9 cellular contexts compared by ENCODE assay signal in the genomic region with DNA sequence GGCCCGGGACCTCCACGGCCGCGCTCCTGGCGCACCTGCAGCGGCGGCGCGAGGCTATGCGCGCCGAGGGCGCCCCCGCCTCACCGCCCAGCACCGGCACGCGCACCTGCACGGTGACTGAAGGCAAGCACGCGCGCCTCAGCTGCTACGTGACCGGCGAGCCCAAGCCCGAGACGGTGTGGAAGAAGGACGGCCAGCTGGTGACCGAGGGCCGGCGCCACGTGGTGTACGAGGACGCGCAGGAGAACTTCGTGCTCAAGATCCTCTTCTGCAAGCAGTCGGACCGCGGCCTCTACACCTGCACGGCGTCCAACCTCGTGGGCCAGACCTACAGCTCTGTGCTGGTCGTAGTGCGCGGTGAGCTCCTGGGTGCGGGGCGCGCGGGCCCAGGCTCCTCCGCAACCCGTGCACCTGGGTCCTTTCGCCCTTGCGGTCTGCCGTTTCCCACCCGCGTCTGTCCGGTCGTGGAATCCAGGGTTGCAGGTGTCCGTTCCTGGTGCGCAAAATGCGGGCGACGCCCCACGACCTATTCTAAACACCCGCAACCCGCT. TPM values are rescaled to one million over a fixed set of nuclear protein-coding genes. Genes with fewer than 3 reads are reported as not detected.
DNase-seq lines count a peak whose midpoint lies in the region; ATAC-seq and TF ChIP-seq lines count a peak whose summit lies in the region.
"Had no signal": no experiment of that assay in that cellular context is flagged by ENCODE, and none has a peak within 500 bp of the region (broad histone marks: within the 10 kb centered on the region; RNA-seq: fewer than 3 reads in every experiment).

No MANE protein-coding gene starts in this region.

- H3K27ac Mint-ChIP-seq in type B pancreatic cell = no peak overlapping the region

- H3K4me3 Mint-ChIP-seq in type B pancreatic cell = no peak overlapping the region

- TF ChIP-seq CTCF in heart left ventricle (IDR thresholded peaks at IDR 0.05) = no peak
- no peak for TF ChIP-seq CTCF in breast epithelium (IDR thresholded peaks at IDR 0.05)
- no peak for TF ChIP-seq CTCF in type B pancreatic cell (conservative IDR thresholded peaks at IDR 0.05)

- H3K4me3 ChIP-seq in heart left ventricle = peak overlapping the region in 9 of 12 donors; percentile 39 to 62 (median 48)
- H3K4me3 ChIP-seq in breast epithelium = peak overlapping the region; percentile 40 to 81 (median 69)

- peaks cover 0 to 40% (median 13%) of the 10 kb centered on the region in 9 donors for H3K36me3 ChIP-seq in heart left ventricle
- no peaks in the 10 kb centered on the region for H3K36me3 ChIP-seq in breast epithelium

- H3K4me1 ChIP-seq in heart left ventricle (peaks cover 0 to 60% (median 21%) of the 10 kb centered on the region in 12 donors), breast epithelium (no peaks in the 10 kb centered on the region)

- peaks cover 3% of the 10 kb centered on the region for H3K27me3 Mint-ChIP-seq in type B pancreatic cell
- H3K27me3 Mint-ChIP-seq: IgD-negative memory B cell had no signal

- no peaks in the 10 kb centered on the region for H3K9me3 Mint-ChIP-seq in type B pancreatic cell
- H3K9me3 Mint-ChIP-seq: IgD-negative memory B cell had no signal

- WGBS in heart left ventricle, 4 donors = 25 to 43% (median 35%) methylated on average over 19 to 66 of the region's 66 CpGs

- H3K9me3 ChIP-seq in heart left ventricle = no peaks in the 10 kb centered on the region
- peaks cover 0 to 3% of the 10 kb centered on the region in 2 donors for H3K9me3 ChIP-seq in breast epithelium

- TF ChIP-seq POLR2A in heart left ventricle (IDR thresholded peaks at IDR 0.05) (no peak), breast epithelium (IDR thresholded peaks at IDR 0.05) (no peak)

- no peak for ATAC-seq in heart left ventricle
- no peak for ATAC-seq in Right ventricle myocardium inferior
- ATAC-seq in HG03354 (IDR thresholded peaks at IDR 0.05; ENCODE audit: poor library complexity, severe bottlenecking, unreplicated experiment) = no peak

- H3K27me3 ChIP-seq in heart left ventricle (peaks cover 0 to 10% (median 0%) of the 10 kb centered on the region in 9 donors), breast epithelium (no peaks in the 10 kb centered on the region)

- H3K4me1 Mint-ChIP-seq in type B pancreatic cell (ENCODE audit: unreplicated experiment) = no peaks in the 10 kb centered on the region

- intact Hi-C loops in heart left ventricle (cut with DNase I) = loop anchor here in 1 of 10 donors (10.0 kb wide), 1 partner anchor 242 kb away; a partner anchor contains a TSS
- intact Hi-C loops in Right ventricle myocardium inferior (cut with DNase I) = no loop called here
- intact Hi-C loops in breast epithelium (cut with DNase I; ENCODE audit: low total_unique reads) = no loop called here

- DNase-seq in heart left ventricle (peak in 1 of 5 donors; percentile 58), Right ventricle myocardium inferior (ENCODE audit: missing footprints) (no peak), breast epithelium (ENCODE audit: low spot score in 2 of 2) (peak in 1 of 2 donors; percentile 20), mesenteric fat pad (ENCODE audit: low spot score) (peak; percentile 82), type B pancreatic cell (ENCODE audit: extremely low spot score, unreplicated experiment) (peak; percentile 73), SHP77 treated with DMSO at 0.1 percent for 48 hours (lab: John Stamatoyannopoulos, UW) (no peak), NCI-H446 treated with DMSO at 0.1 percent for 48 hours (lab: John Stamatoyannopoulos, UW) (no peak)

- no peaks in the 10 kb centered on the region for H3K36me3 Mint-ChIP-seq in type B pancreatic cell
- H3K36me3 Mint-ChIP-seq: IgD-negative memory B cell had no signal

- peak overlapping the region in 4 of 12 donors; percentile 12 to 99 (median 28) for H3K27ac ChIP-seq in heart left ventricle
- no peak overlapping the region for H3K27ac ChIP-seq in breast epithelium

RNA-seq across cellular contexts. Expression of a gene that starts 4.6 kb away (rescaled TPM):
- total RNA-seq in heart left ventricle (100 to 1,000 TPM; 238 to 460 (median 354) TPM), Right ventricle myocardium inferior (275 TPM), breast epithelium (10 to 100 TPM in 2 of 3 donors, 1 to 10 TPM in 1; 3.0 to 40.0 (median 27.9) TPM), mesenteric fat pad (3.7 TPM), type B pancreatic cell (ENCODE audit: low replicate concordance) (17.2 and 48.9 TPM in 2 replicates)
- 100 to 1,000 TPM; 155 to 524 TPM for polyA plus RNA-seq in heart left ventricle

RNA-seq across cellular contexts. Expression of a gene that starts 46.9 kb away (rescaled TPM):
- total RNA-seq in heart left ventricle (10 to 100 TPM in 7 of 9 donors, 1 to 10 TPM in 2; 8.7 to 18.6 (median 12.3) TPM), Right ventricle myocardium inferior (12.7 TPM), breast epithelium (1 to 10 TPM; 3.4 to 4.1 (median 3.9) TPM), mesenteric fat pad (7.5 TPM), type B pancreatic cell (ENCODE audit: low replicate concordance) (9.5 and 10.5 TPM in 2 replicates)
- 10 to 100 TPM in 1 of 2 donors, 1 to 10 TPM in 1; 4.8 to 11.3 TPM for polyA plus RNA-seq in heart left ventricle

Comparison
In these comparisons a context has a peak if more than half of its experiments do, and no peak if none do; other contexts are left out.
1. DNase-seq: peak in mesenteric fat pad (single experiment) and type B pancreatic cell (single experiment); none in Right ventricle myocardium inferior (single experiment), SHP77 treated with DMSO at 0.1 percent for 48 hours (single experiment) and NCI-H446 treated with DMSO at 0.1 percent for 48 hours (single experiment).